In genomic region chr5:54646285-54647101, GRCh38 we compare ENCODE assay signal across 9 cellular contexts.
DNase-seq lines count a peak whose midpoint lies in the region; ATAC-seq, FAIRE-seq and TF ChIP-seq lines count a peak whose summit lies in the region.
"Had no signal": no experiment of that assay in that cellular context is flagged by ENCODE, and none has a peak within 500 bp of the region (broad histone marks: within the 10 kb centered on the region; RNA-seq: fewer than 3 reads in every experiment).

No MANE protein-coding gene starts in this region.

- H3K9me3 Mint-ChIP-seq in activated T-helper 2 cell treated with anti-CD3 and anti-CD28 coated beads, Interferon-gamma antibody, Interleukin-2, Interleukin-4, amounts not matched to agents 10 μg/mL and 5 μg/mL and 100 μg/mL, durations not matched to agents 14 hours and 24 hours and 36 hours = peaks cover 6% of the 10 kb centered on the region

- H3K4me3 ChIP-seq in pancreas (no peak overlapping the region), thoracic aorta (peak overlapping the region; percentile 60)
- H3K4me3 ChIP-seq: A549 had no signal

- H3K27ac ChIP-seq in pancreas (peak overlapping the region in 2 of 4 donors; percentile 35 to 40), thoracic aorta (peak overlapping the region; percentile 85 to 86)
- H3K27ac ChIP-seq: A549 had no signal

- FAIRE-seq in pancreas (lab: Jason Lieb, UNC) = no peak
- FAIRE-seq: A549 had no signal

- peaks cover 4% of the 10 kb centered on the region for H3K36me3 Mint-ChIP-seq in activated T-helper 2 cell treated with anti-CD3 and anti-CD28 coated beads, Interferon-gamma antibody, Interleukin-2, Interleukin-4, amounts not matched to agents 10 μg/mL and 5 μg/mL and 100 μg/mL, durations not matched to agents 14 hours and 24 hours and 36 hours (ENCODE audit: low read depth)

- no peaks in the 10 kb centered on the region for H3K36me3 ChIP-seq in pancreas
- no peaks in the 10 kb centered on the region for H3K36me3 ChIP-seq in thoracic aorta

- DNase-seq in NCI-H1436 (lab: John Stamatoyannopoulos, UW) = peak; percentile 18
- no peak for DNase-seq in NCI-H1436 treated with DMSO at 0.1 percent for 48 hours (lab: John Stamatoyannopoulos, UW)
- DNase-seq in NOMO-1 treated with dmso at 0.1 percent for 144 hours (lab: John Stamatoyannopoulos, UW; ENCODE audit: unreplicated experiment) = peak; percentile 88
- DNase-seq in activated T-helper 2 cell treated with anti-CD3 and anti-CD28 coated beads, Interferon-gamma antibody, Interleukin-2, Interleukin-4, amounts not matched to agents 10 μg/mL and 5 μg/mL and 100 μg/mL, durations not matched to agents 14 hours and 24 hours and 36 hours (ENCODE audit: low spot score) = peak; percentile 74
- peak; percentile 86 for DNase-seq in fibroblast of the conjunctiva (ENCODE audit: low read depth)
- peak in 1 of 6 donors; percentile 45 for DNase-seq in pancreas
- peak; percentile 56 for DNase-seq in thoracic aorta (ENCODE audit: low spot score)

- TF ChIP-seq CTCF in pancreas (IDR thresholded peaks at IDR 0.05) = no peak
- peak; percentile 15 for TF ChIP-seq CTCF in thoracic aorta (IDR thresholded peaks at IDR 0.05)

- H3K27me3 ChIP-seq in pancreas = no peaks in the 10 kb centered on the region
- H3K27me3 ChIP-seq in thoracic aorta (replicated peaks; ENCODE audit: insufficient read depth) = no peaks in the 10 kb centered on the region

- peak overlapping the region; percentile 86 for H3K27ac Mint-ChIP-seq in activated T-helper 2 cell treated with anti-CD3 and anti-CD28 coated beads, Interferon-gamma antibody, Interleukin-2, Interleukin-4, amounts not matched to agents 10 μg/mL and 5 μg/mL and 100 μg/mL, durations not matched to agents 14 hours and 24 hours and 36 hours

- H3K4me1 ChIP-seq in pancreas = no peaks in the 10 kb centered on the region
- peaks cover 39 to 78% of the 10 kb centered on the region in 2 donors for H3K4me1 ChIP-seq in thoracic aorta (ENCODE audit: control insufficient read depth in 1 of 2, low read depth in 2 of 2)
- H3K4me1 ChIP-seq: A549 had no signal

- peak overlapping the region; percentile 46 for H3K4me3 Mint-ChIP-seq in activated T-helper 2 cell treated with anti-CD3 and anti-CD28 coated beads, Interferon-gamma antibody, Interleukin-2, Interleukin-4, amounts not matched to agents 10 μg/mL and 5 μg/mL and 100 μg/mL, durations not matched to agents 14 hours and 24 hours and 36 hours (ENCODE audit: low read depth)

- ATAC-seq in HG03064 (IDR thresholded peaks at IDR 0.05; ENCODE audit: low read depth, unreplicated experiment) (peak; percentile 87), pancreas (peak in 3 of 4 donors; percentile 73 to 81 (median 80)), thoracic aorta (ENCODE audit: insufficient number of reproducible peaks, low FRiP score, low read depth) (peak; percentile 67)
- ATAC-seq: A549 had no signal

- intact Hi-C loops in activated T-helper 2 cell treated with anti-CD3 and anti-CD28 coated beads, Interferon-gamma antibody, Interleukin-2, Interleukin-4, amounts not matched to agents 10 μg/mL and 5 μg/mL and 100 μg/mL, durations not matched to agents 14 hours and 24 hours and 36 hours (cut with micrococcal nuclease) = loop anchor here (1.0 to 10.0 kb wide), 7 partner anchors 36 to 336 kb away; partner anchors contain the start of genes ARL15 and SNX18
- intact Hi-C loops in pancreas (cut with DNase I) = no loop called here

- 51 to 52% methylated on average over 14 of the region's 14 CpGs for WGBS in pancreas, 2 donors

- peaks cover 50% of the 10 kb centered on the region for H3K4me1 Mint-ChIP-seq in activated T-helper 2 cell treated with anti-CD3 and anti-CD28 coated beads, Interferon-gamma antibody, Interleukin-2, Interleukin-4, amounts not matched to agents 10 μg/mL and 5 μg/mL and 100 μg/mL, durations not matched to agents 14 hours and 24 hours and 36 hours (ENCODE audit: low read depth)

- no peaks in the 10 kb centered on the region for H3K27me3 Mint-ChIP-seq in activated T-helper 2 cell treated with anti-CD3 and anti-CD28 coated beads, Interferon-gamma antibody, Interleukin-2, Interleukin-4, amounts not matched to agents 10 μg/mL and 5 μg/mL and 100 μg/mL, durations not matched to agents 14 hours and 24 hours and 36 hours (ENCODE audit: low read depth)

- H3K9me3 ChIP-seq in pancreas (no peaks in the 10 kb centered on the region), thoracic aorta (no peaks in the 10 kb centered on the region)
- H3K9me3 ChIP-seq: A549 had no signal
